In genomic region chr15:82803793-82804574, GRCh38 we compare ENCODE assay signal across 23 cellular contexts. TPM values are rescaled to one million over a fixed set of nuclear protein-coding genes. Genes with fewer than 3 reads are reported as not detected.
DNase-seq lines count a peak whose midpoint lies in the region; ATAC-seq and TF ChIP-seq lines count a peak whose summit lies in the region.
"Had no signal": no experiment of that assay in that cellular context is flagged by ENCODE, and none has a peak within 500 bp of the region (broad histone marks: within the 10 kb centered on the region; RNA-seq: fewer than 3 reads in every experiment).

No MANE protein-coding gene starts in this region.

- peak overlapping the region; percentile 99 for H3K27ac ChIP-seq in left ventricle myocardium inferior (replicated peaks)
- H3K27ac ChIP-seq in brain microvascular endothelial cell: no peak overlapping the region
- H3K27ac ChIP-seq: A549, upper lobe of left lung had no signal

- H3K4me1 ChIP-seq in left ventricle myocardium inferior: peaks cover 58% of the 10 kb centered on the region
- H3K4me1 ChIP-seq: prostate gland had no signal

- peak overlapping the region; percentile 66 for H3K4me3 ChIP-seq in left ventricle myocardium inferior
- H3K4me3 ChIP-seq in brain microvascular endothelial cell (ENCODE audit: low read depth, low read length): no peak overlapping the region
- H3K4me3 ChIP-seq: A549, HAP-1, prostate gland, upper lobe of left lung had no signal

- in situ Hi-C loops in brain microvascular endothelial cell (cut with HindIII; ENCODE audit: low pct_ligation_motif_present, low sequenced_read_pairs): no loop called here

- no peaks in the 10 kb centered on the region for H3K9me3 ChIP-seq in left ventricle myocardium inferior (replicated peaks)
- H3K9me3 ChIP-seq: A549, HAP-1, prostate gland, upper lobe of left lung had no signal

- no peak for TF ChIP-seq CTCF in left ventricle myocardium inferior (IDR thresholded peaks at IDR 0.05; ENCODE audit: borderline replicate concordance)
- no peak for TF ChIP-seq CTCF in brain microvascular endothelial cell (IDR thresholded peaks at IDR 0.05; ENCODE audit: low read depth, low read length, missing control alignments)

- H3K36me3 ChIP-seq in left ventricle myocardium inferior: no peaks in the 10 kb centered on the region
- no peaks in the 10 kb centered on the region for H3K36me3 ChIP-seq in brain microvascular endothelial cell (replicated peaks)
- H3K36me3 ChIP-seq: HAP-1, prostate gland, upper lobe of left lung had no signal

- ATAC-seq in left ventricle myocardium superior (no peak), HG02678 (IDR thresholded peaks at IDR 0.05; ENCODE audit: unreplicated experiment) (no peak)
- ATAC-seq: A549; activated CD4-positive, alpha-beta T cell treated with anti-CD3 and anti-CD28 coated beads for 36 hours; stimulated activated naive CD8-positive, alpha-beta T cell treated with anti-CD3 and anti-CD28 coated beads, Interleukin-15, Interleukin-2, amounts not matched to agents 100 U/mL and 50 U/mL, for 24 hours had no signal

- DNase-seq in left ventricle myocardium inferior (no peak), left ventricle myocardium superior (no peak), brain microvascular endothelial cell (peak; percentile 41), kidney tubule cell (ENCODE audit: low spot score) (peak; percentile 86), amniotic stem cell (lab: John Stamatoyannopoulos, UW) (no peak), OCI-M1 (lab: John Stamatoyannopoulos, UW) (no peak)
- DNase-seq in activated CD8-positive, alpha-beta memory T cell treated with anti-CD3 and anti-CD28 coated beads, Interleukin-2, amount 50 U/mL, for 48 hours: no peak
- DNase-seq: activated CD4-positive, alpha-beta T cell treated with anti-CD3 and anti-CD28 coated beads for 36 hours; activated effector memory CD4-positive, alpha-beta T cell treated with anti-CD3 and anti-CD28 coated beads, Interleukin-2, amount 50 U/mL, for 16 hours; anterior cingulate cortex; CD4-positive, alpha-beta memory T cell; NCI-H1694; stimulated activated naive CD8-positive, alpha-beta T cell treated with anti-CD3 and anti-CD28 coated beads, Interleukin-15, Interleukin-2, amounts not matched to agents 100 U/mL and 50 U/mL, for 24 hours had no signal

- H3K27me3 ChIP-seq in left ventricle myocardium inferior (ENCODE audit: low read depth) (no peaks in the 10 kb centered on the region), brain microvascular endothelial cell (replicated peaks) (no peaks in the 10 kb centered on the region)
- H3K27me3 ChIP-seq: upper lobe of left lung had no signal

- intact Hi-C loops in left ventricle myocardium inferior (cut with micrococcal nuclease) (no loop called here), left ventricle myocardium superior (cut with micrococcal nuclease) (loop anchor here (10.0 kb wide), 1 partner anchor 49 kb away; no protein-coding TSS in a partner anchor)

RNA-seq across cellular contexts. Expression of gene FSD2, which starts 1.9 kb away (rescaled TPM):
- 108 TPM for total RNA-seq in left ventricle myocardium inferior
- 150 TPM for total RNA-seq in left ventricle myocardium superior
- total RNA-seq: activated CD4-positive, alpha-beta T cell treated with anti-CD3 and anti-CD28 coated beads for 36 hours; CD4-positive, alpha-beta memory T cell; Daoy; endothelial cell of umbilical vein; natural killer cell treated with Interleukin-12 subunit alpha and Interleukin-12 subunit beta and Interleukin-15 and Interleukin-18, amount 100 ng/mL, for 72 hours; NCI-H460; SK-MEL-5 had no signal

RNA-seq across cellular contexts. Expression of gene WHAMM, which starts 5.4 kb away (rescaled TPM):
- total RNA-seq in left ventricle myocardium inferior: 5.4 TPM
- total RNA-seq in left ventricle myocardium superior: 6.4 TPM

Comparison
In these comparisons a context has a peak if more than half of its experiments do, and no peak if none do; other contexts are left out.
1. DNase-seq: peak in brain microvascular endothelial cell (single experiment) and kidney tubule cell (single experiment); none in left ventricle myocardium inferior (single experiment), left ventricle myocardium superior (single experiment), activated CD8-positive, alpha-beta memory T cell treated with anti-CD3 and anti-CD28 coated beads, Interleukin-2, amount 50 U/mL, for 48 hours (single experiment), amniotic stem cell (single experiment) and OCI-M1 (single experiment).